In genomic region chr16:67235816-67236547, GRCh38 we compare ENCODE assay signal across 11 cellular contexts. TPM values are rescaled to one million over a fixed set of nuclear protein-coding genes. Genes with fewer than 3 reads are reported as not detected.
DNase-seq lines count a peak whose midpoint lies in the region; ATAC-seq and TF ChIP-seq lines count a peak whose summit lies in the region.
"Had no signal": no experiment of that assay in that cellular context is flagged by ENCODE, and none has a peak within 500 bp of the region (broad histone marks: within the 10 kb centered on the region; RNA-seq: fewer than 3 reads in every experiment).

No MANE protein-coding gene starts in this region.

- H3K27ac ChIP-seq in GM23338 (ENCODE audit: low read depth): no peak overlapping the region
- no peak overlapping the region for H3K27ac ChIP-seq in endodermal cell (ENCODE audit: low read depth, low read length)
- H3K27ac ChIP-seq: colonic mucosa, VCaP had no signal

- H3K4me1 ChIP-seq in GM23338 (ENCODE audit: insufficient read depth) (no peaks in the 10 kb centered on the region), endodermal cell (ENCODE audit: control insufficient read depth, insufficient read depth, low read length) (no peaks in the 10 kb centered on the region)

- H3K4me1 Mint-ChIP-seq in GM23338 (peaks cover 20% of the 10 kb centered on the region; the same call in 2 of the 3 replicates), endodermal cell (no peaks in the 10 kb centered on the region)
- H3K4me1 Mint-ChIP-seq in activated CD4-positive, alpha-beta T cell treated with anti-CD3 and anti-CD28 coated beads for 36 hours: peaks cover 5% of the 10 kb centered on the region

- H3K9me3 ChIP-seq in endodermal cell (ENCODE audit: control insufficient read depth, low read length): no peaks in the 10 kb centered on the region
- H3K9me3 ChIP-seq: colonic mucosa had no signal

- 78 to 92% methylated on average over 11 to 17 of the region's 17 CpGs for WGBS in endodermal cell (ENCODE audit: insufficient coverage in 1 of 2, insufficient read length in 1 of 2), 2 experiments

- H3K27ac Mint-ChIP-seq in GM23338 (peak overlapping the region; percentile 75; the same call in 1 of the 2 replicates), endodermal cell (peak overlapping the region; percentile 32)
- H3K27ac Mint-ChIP-seq in activated CD4-positive, alpha-beta T cell treated with anti-CD3 and anti-CD28 coated beads for 36 hours: peak overlapping the region; percentile 78

- intact Hi-C loops in activated CD4-positive, alpha-beta T cell treated with anti-CD3 and anti-CD28 coated beads for 36 hours (cut with DNase I, micrococcal nuclease): loop anchor here (1.0 kb wide), 3 partner anchors 8 to 11 kb away; partner anchors contain the start of genes TMEM208 (in 2 of the 2) and FHOD1 (in 1 of the 2)

- CTCF ChIA-PET in activated CD4-positive, alpha-beta T cell treated with anti-CD3 and anti-CD28 coated beads for 36 hours (lab: Charles Lee): interaction anchor here (0.6 to 1.0 kb wide), 4 partner anchors 9 to 38 kb away, joined by 3 read pairs; partner anchors contain the start of gene TMEM208

- POLR2A ChIA-PET in activated CD4-positive, alpha-beta T cell treated with anti-CD3 and anti-CD28 coated beads for 36 hours (lab: Charles Lee): interaction anchor here (0.7 kb wide), 1 partner anchor 8 kb away, joined by 3 read pairs; no protein-coding TSS in a partner anchor

- H3K4me3 ChIP-seq in GM23338: no peak overlapping the region
- H3K4me3 ChIP-seq in endodermal cell (ENCODE audit: low read length): no peak overlapping the region
- H3K4me3 ChIP-seq: colonic mucosa had no signal

- H3K9ac ChIP-seq in endodermal cell (ENCODE audit: extremely low read depth, low read length, poor library complexity, severe bottlenecking): no peak overlapping the region

- no peaks in the 10 kb centered on the region; the same call in 1 of the 2 replicates for H3K79me2 ChIP-seq in GM23338 (replicated peaks; ENCODE audit: insufficient read depth)

- no peak overlapping the region for H2AFZ ChIP-seq in GM23338

- H3K9me3 Mint-ChIP-seq in GM23338 (no peaks in the 10 kb centered on the region; the same call in 2 of the 3 replicates), endodermal cell (no peaks in the 10 kb centered on the region)
- H3K9me3 Mint-ChIP-seq in activated CD4-positive, alpha-beta T cell treated with anti-CD3 and anti-CD28 coated beads for 36 hours (ENCODE audit: low read depth): no peaks in the 10 kb centered on the region

- DNase-seq in A172 (ENCODE audit: low spot score) (peak; percentile 79), GM23338 (ENCODE audit: low spot score) (no peak), endodermal cell (peak; percentile 33), GM13977 (ENCODE audit: low spot score) (no peak), medulla oblongata (ENCODE audit: extremely low spot score) (no peak)
- DNase-seq in activated CD4-positive, alpha-beta T cell treated with anti-CD3 and anti-CD28 coated beads for 36 hours: peak; percentile 66
- DNase-seq: NCI-H2029 had no signal

- H3K36me3 Mint-ChIP-seq in GM23338 (ENCODE audit: low read depth): peaks cover 60% of the 10 kb centered on the region
- peaks cover 43% of the 10 kb centered on the region for H3K36me3 Mint-ChIP-seq in activated CD4-positive, alpha-beta T cell treated with anti-CD3 and anti-CD28 coated beads for 36 hours (ENCODE audit: low read depth)
- peaks cover 64% of the 10 kb centered on the region for H3K36me3 Mint-ChIP-seq in endodermal cell (ENCODE audit: low read depth)

- no peaks in the 10 kb centered on the region for H3K27me3 ChIP-seq in GM23338 (ENCODE audit: insufficient read depth)
- no peaks in the 10 kb centered on the region for H3K27me3 ChIP-seq in endodermal cell (ENCODE audit: control insufficient read depth, insufficient read depth, low read length, poor library complexity, severe bottlenecking)
- H3K27me3 ChIP-seq: colonic mucosa had no signal

- peak overlapping the region; percentile 38; the same call in 1 of the 3 replicates for H3K4me3 Mint-ChIP-seq in GM23338
- peak overlapping the region; percentile 66 for H3K4me3 Mint-ChIP-seq in activated CD4-positive, alpha-beta T cell treated with anti-CD3 and anti-CD28 coated beads for 36 hours
- H3K4me3 Mint-ChIP-seq in endodermal cell: no peak overlapping the region

- TF ChIP-seq CTCF in GM23338 (conservative IDR thresholded peaks at IDR 0.05; ENCODE audit: low read depth in 2 of 2) (no peak), endodermal cell (conservative IDR thresholded peaks at IDR 0.05) (no peak), GM13977 (IDR thresholded peaks at IDR 0.05; ENCODE audit: extremely low read depth, insufficient read depth, missing control alignments) (no peak)

- no peak for ATAC-seq in GM23338
- ATAC-seq in activated CD4-positive, alpha-beta T cell treated with anti-CD3 and anti-CD28 coated beads for 36 hours: peak; percentile 56
- no peak for ATAC-seq in HG03097 (IDR thresholded peaks at IDR 0.05; ENCODE audit: low FRiP score, unreplicated experiment)
- ATAC-seq in HG03139 (IDR thresholded peaks at IDR 0.05; ENCODE audit: unreplicated experiment): no peak

- H3K4me2 ChIP-seq in GM23338: no peak overlapping the region

- H3K9me2 ChIP-seq in GM23338 (ENCODE audit: insufficient read depth): no peaks in the 10 kb centered on the region

- no peaks in the 10 kb centered on the region for H4K20me1 ChIP-seq in GM23338 (replicated peaks; ENCODE audit: insufficient read depth)

- H3K27me3 Mint-ChIP-seq in GM23338 (ENCODE audit: insufficient read depth, low read depth, poor library complexity) (peaks cover 7% of the 10 kb centered on the region), endodermal cell (ENCODE audit: insufficient read depth) (no peaks in the 10 kb centered on the region)
- no peaks in the 10 kb centered on the region for H3K27me3 Mint-ChIP-seq in activated CD4-positive, alpha-beta T cell treated with anti-CD3 and anti-CD28 coated beads for 36 hours

- 0 out of 2 replicates have a peak, but pooled peaks cover 9% of the 10 kb centered on the region for H3F3A ChIP-seq in GM23338 (replicated peaks; ENCODE audit: low read depth)

- H3K36me3 ChIP-seq in GM23338 (ENCODE audit: insufficient read depth) (peaks cover 6% of the 10 kb centered on the region; the same call in 1 of the 2 replicates), endodermal cell (ENCODE audit: control insufficient read depth, insufficient read depth, low read length) (peaks cover 90% of the 10 kb centered on the region)

- in situ Hi-C loops in GM13977 (cut with MboI; ENCODE audit: low pct_unique_long_range_greater_than_20kb, low sequenced_read_pairs, unreplicated experiment): no loop called here

TF ChIP-seq in GM23338, 12 proteins besides CTCF, POLR2A, EP300 and RAD21 (continues in another document):
- TF ChIP-seq CREB1 (CRISPR knock-in tag; IDR thresholded peaks at IDR 0.05; ENCODE audit: low read depth) (no peak), ETS1 (IDR thresholded peaks at IDR 0.05) (no peak), NANOG (IDR thresholded peaks at IDR 0.05; ENCODE audit: borderline replicate concordance) (no peak), STAT1 (IDR thresholded peaks at IDR 0.05; ENCODE audit: unreplicated experiment) (no peak), ZNF114 (CRISPR knock-in tag; IDR thresholded peaks at IDR 0.05) (no peak)

RNA-seq across cellular contexts. Expression of gene TMEM208, which starts 9.1 kb away (rescaled TPM):
- 48.0 and 59.4 TPM in 2 replicates for total RNA-seq in A172 (2014; rRNA removed; shearing (Covaris generic))
- total RNA-seq in GM23338 (2014; rRNA removed; shearing (Covaris generic)): 18.4 and 23.2 TPM in 2 replicates
- 82.3 and 89.7 TPM in 2 replicates for polyA plus RNA-seq in GM23338 (2016; fragmentation: Nextera tagmentation; extraction: Ambion mirVana)
- 10 to 100 TPM; 13.6 to 31.2 TPM for total RNA-seq in activated CD4-positive, alpha-beta T cell treated with anti-CD3 and anti-CD28 coated beads for 36 hours
- 10 to 100 TPM; 43.1 to 46.4 TPM for total RNA-seq in endodermal cell
- 40.4 TPM for polyA plus RNA-seq in endodermal cell (2013, experiment 1 of 2)
- polyA plus RNA-seq in endodermal cell (2013, experiment 2 of 2): 36.2 TPM

RNA-seq across cellular contexts. Expression of gene FHOD1, which starts 11.3 kb away (rescaled TPM):
- total RNA-seq in A172 (2014; rRNA removed; shearing (Covaris generic)): 10.3 and 13.2 TPM in 2 replicates
- total RNA-seq in GM23338 (2014; rRNA removed; shearing (Covaris generic)): 48.2 and 52.7 TPM in 2 replicates
- 26.2 and 28.4 TPM in 2 replicates for polyA plus RNA-seq in GM23338 (2016; fragmentation: Nextera tagmentation; extraction: Ambion mirVana)
- total RNA-seq in activated CD4-positive, alpha-beta T cell treated with anti-CD3 and anti-CD28 coated beads for 36 hours: 10 to 100 TPM; 75.5 to 77.2 TPM
- total RNA-seq in endodermal cell: 10 to 100 TPM; 51.7 to 71.9 TPM
- 31.9 TPM for polyA plus RNA-seq in endodermal cell (2013, experiment 1 of 2)
- polyA plus RNA-seq in endodermal cell (2013, experiment 2 of 2): 31.3 TPM

RNA-seq across cellular contexts. Expression of gene SLC9A5, which starts 12.8 kb away (rescaled TPM):
- total RNA-seq in A172 (2014; rRNA removed; shearing (Covaris generic)): 0.03 and 0.29 TPM in 2 replicates
- total RNA-seq in GM23338 (2014; rRNA removed; shearing (Covaris generic)): 5.4 and 6.4 TPM in 2 replicates
- 3.4 and 4.5 TPM in 2 replicates for polyA plus RNA-seq in GM23338 (2016; fragmentation: Nextera tagmentation; extraction: Ambion mirVana)
- total RNA-seq in activated CD4-positive, alpha-beta T cell treated with anti-CD3 and anti-CD28 coated beads for 36 hours: 1 to 10 TPM; 4.5 to 5.5 TPM
- total RNA-seq in endodermal cell: 1 to 10 TPM; 8.9 to 9.0 TPM
- 4.8 TPM for polyA plus RNA-seq in endodermal cell (2013, experiment 1 of 2)
- 4.6 TPM for polyA plus RNA-seq in endodermal cell (2013, experiment 2 of 2)

RNA-seq across cellular contexts. Expression of gene ELMO3, which starts 37.1 kb away (rescaled TPM):
- total RNA-seq in A172 (2014; rRNA removed; shearing (Covaris generic)): 0.24 and 0.48 TPM in 2 replicates
- total RNA-seq in GM23338 (2014; rRNA removed; shearing (Covaris generic)): 16.2 and 18.3 TPM in 2 replicates
- polyA plus RNA-seq in GM23338 (2016; fragmentation: Nextera tagmentation; extraction: Ambion mirVana): 4.5 and 4.7 TPM in 2 replicates
- total RNA-seq in activated CD4-positive, alpha-beta T cell treated with anti-CD3 and anti-CD28 coated beads for 36 hours: 1 to 10 TPM; 3.0 to 4.6 TPM
- 1 to 10 TPM; 5.6 to 6.4 TPM for total RNA-seq in endodermal cell
- polyA plus RNA-seq in endodermal cell (2013, experiment 1 of 2): 2.5 TPM
- polyA plus RNA-seq in endodermal cell (2013, experiment 2 of 2): 2.4 TPM

RNA-seq across cellular contexts. Expression of gene PLEKHG4, which starts 43.4 kb away (rescaled TPM):
- 0.14 TPM in 1 of 2 replicates, not detected in the other for total RNA-seq in A172 (2014; rRNA removed; shearing (Covaris generic))
- total RNA-seq in GM23338 (2014; rRNA removed; shearing (Covaris generic)): 10.3 and 17.1 TPM in 2 replicates
- polyA plus RNA-seq in GM23338 (2016; fragmentation: Nextera tagmentation; extraction: Ambion mirVana): 3.2 and 4.9 TPM in 2 replicates
- 10 to 100 TPM; 21.1 to 23.1 TPM for total RNA-seq in activated CD4-positive, alpha-beta T cell treated with anti-CD3 and anti-CD28 coated beads for 36 hours
- 10 to 100 TPM; 10.5 to 12.4 TPM for total RNA-seq in endodermal cell
- polyA plus RNA-seq in endodermal cell (2013, experiment 1 of 2): 6.1 TPM
- 3.8 TPM for polyA plus RNA-seq in endodermal cell (2013, experiment 2 of 2)

Comparison
In these comparisons a context has a peak if more than half of its experiments do, and no peak if none do; other contexts are left out.
1. DNase-seq: peak in A172 (single experiment), activated CD4-positive, alpha-beta T cell treated with anti-CD3 and anti-CD28 coated beads for 36 hours (single experiment) and endodermal cell (single experiment); none in GM23338 (single experiment), GM13977 (single experiment) and medulla oblongata (single experiment).
2. Peak in every context shown above with its lines, with median percentiles within 50 percentile points of each other: H3K27ac Mint-ChIP-seq.